ENCODE assay signal across 1 cellular context in genomic region chr17:13541032-13541480, GRCh38.
TF ChIP-seq lines count a peak whose summit lies in the region.

No MANE protein-coding gene starts in this region.

TF ChIP-seq in GM23338, 12 proteins besides CTCF, POLR2A, EP300 and RAD21 (continued from another document):
- TF ChIP-seq ZNF462 (CRISPR knock-in tag; IDR thresholded peaks at IDR 0.05) (no peak), STAT1 (IDR thresholded peaks at IDR 0.05; ENCODE audit: unreplicated experiment) (no peak), EZH2phosphoT487 (IDR thresholded peaks at IDR 0.05; ENCODE audit: unreplicated experiment) (no peak), NANOG (IDR thresholded peaks at IDR 0.05; ENCODE audit: borderline replicate concordance) (no peak)
